Comparison of ENCODE assay signal across 1 cellular context in genomic region chr1:22101199-22101598, GRCh38.
TF ChIP-seq lines count a peak whose summit lies in the region.

No MANE protein-coding gene starts in this region.

TF ChIP-seq in IMR-90, 13 proteins besides CTCF, POLR2A, EP300 and RAD21:
- TF ChIP-seq BHLHE40 (IDR thresholded peaks at IDR 0.05; ENCODE audit: low read depth, low read length) (no peak), ELK1 (IDR thresholded peaks at IDR 0.05; ENCODE audit: borderline replicate concordance, low read depth, low read length) (no peak), MXI1 (IDR thresholded peaks at IDR 0.05; ENCODE audit: borderline replicate concordance, low read depth, low read length) (no peak), CEBPB (IDR thresholded peaks at IDR 0.05; ENCODE audit: low read depth, low read length) (no peak), RCOR1 (IDR thresholded peaks at IDR 0.05; ENCODE audit: insufficient replicate concordance, low read length) (no peak), MAFK (IDR thresholded peaks at IDR 0.05; ENCODE audit: low read depth, low read length) (no peak), MAZ (IDR thresholded peaks at IDR 0.05; ENCODE audit: borderline replicate concordance, low read depth, low read length) (no peak), SMC3 (IDR thresholded peaks at IDR 0.05; ENCODE audit: low read depth, low read length) (no peak), CHD1 (IDR thresholded peaks at IDR 0.05; ENCODE audit: low read depth, low read length) (no peak), FOS (IDR thresholded peaks at IDR 0.05; ENCODE audit: low read depth, low read length) (no peak), NFE2L2 (IDR thresholded peaks at IDR 0.05; ENCODE audit: low read depth, low read length) (no peak)
- TF ChIP-seq, protein P1, sequence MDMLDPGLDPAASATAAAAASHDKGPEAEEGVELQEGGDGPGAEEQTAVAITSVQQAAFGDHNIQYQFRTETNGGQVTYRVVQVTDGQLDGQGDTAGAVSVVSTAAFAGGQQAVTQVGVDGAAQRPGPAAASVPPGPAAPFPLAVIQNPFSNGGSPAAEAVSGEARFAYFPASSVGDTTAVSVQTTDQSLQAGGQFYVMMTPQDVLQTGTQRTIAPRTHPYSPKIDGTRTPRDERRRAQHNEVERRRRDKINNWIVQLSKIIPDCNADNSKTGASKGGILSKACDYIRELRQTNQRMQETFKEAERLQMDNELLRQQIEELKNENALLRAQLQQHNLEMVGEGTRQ (IDR thresholded peaks at IDR 0.05; ENCODE audit: low read depth, low read length), result no peak
